23 cellular contexts compared by ENCODE assay signal in genomic region chr3:47455806-47456452, GRCh38. TPM values are rescaled to one million over a fixed set of nuclear protein-coding genes. Genes with fewer than 3 reads are reported as not detected.
A peak's percentile ranks its signal among the peaks of the same experiment; 100 is the strongest.
DNase-seq lines count a peak whose midpoint lies in the region; ATAC-seq, FAIRE-seq and TF ChIP-seq lines count a peak whose summit lies in the region.
"Had no signal": no experiment of that assay in that cellular context is flagged by ENCODE, and none has a peak within 500 bp of the region (broad histone marks: within the 10 kb centered on the region; RNA-seq: fewer than 3 reads in every experiment).

No MANE protein-coding gene starts in this region.

- H3K27ac Mint-ChIP-seq in MCF 10A (ENCODE audit: low read depth, unreplicated experiment): peak overlapping the region; percentile 90
- no peak overlapping the region for H3K27ac Mint-ChIP-seq in type B pancreatic cell
- H3K27ac Mint-ChIP-seq in HFFc6: no peak overlapping the region
- no peak overlapping the region for H3K27ac Mint-ChIP-seq in activated naive CD8-positive, alpha-beta T cell treated with anti-CD3 and anti-CD28 coated beads for 36 hours
- H3K27ac Mint-ChIP-seq: activated naive CD8-positive, alpha-beta T cell; CD4-positive, alpha-beta T cell; nephron progenitor cell had no signal

- FAIRE-seq in K562 (lab: Jason Lieb, UNC): peak; percentile 11
- FAIRE-seq: GM12891 had no signal

- H3K9me3 Mint-ChIP-seq in MCF 10A (ENCODE audit: unreplicated experiment) (no peaks in the 10 kb centered on the region), type B pancreatic cell (peaks cover 6% of the 10 kb centered on the region), HFFc6 (peaks cover 7% of the 10 kb centered on the region)
- H3K9me3 Mint-ChIP-seq in activated naive CD8-positive, alpha-beta T cell treated with anti-CD3 and anti-CD28 coated beads for 36 hours: peaks cover 5% of the 10 kb centered on the region

- no TSS peak for BruUV-seq in MCF 10A (replicated peaks; lab: Mats Ljungman, UMichigan)
- BruUV-seq in mammary epithelial cell (replicated peaks; lab: Mats Ljungman, UMichigan): no TSS peak
- BruUV-seq in K562 (replicated peaks; lab: Mats Ljungman, UMichigan): no TSS peak

- POLR2A ChIA-PET in MCF 10A (lab: Yijun Ruan, JAX): interaction anchor here (0.5 to 5.3 kb wide), 5 partner anchors 10 to 733 kb away, joined by 3 to 51 read pairs (median 4); partner anchors contain the start of gene SCAP
- POLR2A ChIA-PET in K562 (lab: Yijun Ruan, JAX): no interaction called here

- no peak for TF ChIP-seq POLR2A in K562 (conservative IDR thresholded peaks at IDR 0.05)

- H3K9me1 ChIP-seq in K562 (ENCODE audit: control insufficient read depth, insufficient read depth, low read length): no peaks in the 10 kb centered on the region

- H3K36me3 ChIP-seq in mammary epithelial cell (ENCODE audit: insufficient read depth, low read length) (no peaks in the 10 kb centered on the region), K562 (ENCODE audit: control insufficient read depth, insufficient read depth, low read length) (peaks cover 2% of the 10 kb centered on the region; the same call in 1 of the 3 replicates)

- H3K27ac ChIP-seq in mammary epithelial cell (ENCODE audit: insufficient read depth, low read depth, low read length) (no peak overlapping the region), K562 (ENCODE audit: extremely low read depth, low read depth, low read length) (no peak overlapping the region)
- H3K27ac ChIP-seq: body of pancreas, spleen had no signal

- CTCF ChIA-PET in MCF 10A (lab: Yijun Ruan, JAX): interaction anchor here (0.6 kb wide), 1 partner anchor 377 kb away, joined by 3 read pairs; no protein-coding TSS in a partner anchor
- CTCF ChIA-PET in mammary epithelial cell (lab: Charles Lee; ENCODE audit: low non-redundant PET): no interaction called here
- CTCF ChIA-PET in K562 (lab: Yijun Ruan, JAX; ENCODE audit: low intra/inter-chr PET ratio): no interaction called here

- H3K4me1 ChIP-seq in mammary epithelial cell (ENCODE audit: insufficient read depth, low read length): no peaks in the 10 kb centered on the region
- peaks cover 0 to 4% of the 10 kb centered on the region in 2 experiments; a peak in 1 of 5 replicates for H3K4me1 ChIP-seq in K562 (replicated peaks in 1 of 2; ENCODE audit: control insufficient read depth in 2 of 2, insufficient read depth in 2 of 2, low read length in 2 of 2)

- 78% methylated on average over 3 of the region's 3 CpGs for WGBS in mammary epithelial cell (ENCODE audit: low coverage, missing lambda C conversion rate)
- 72% methylated on average over 3 of the region's 3 CpGs for WGBS in K562 (ENCODE audit: insufficient coverage, low coverage, missing lambda C conversion rate)

- in situ Hi-C loops in mammary epithelial cell (cut with MboI; ENCODE audit: low sequenced_read_pairs in 2 of 2) (no loop called here), K562 (cut with MboI) (no loop called here)

- intact Hi-C loops in MCF 10A (cut with micrococcal nuclease): no loop called here
- intact Hi-C loops in mammary epithelial cell (cut with micrococcal nuclease): no loop called here
- intact Hi-C loops in K562 (cut with micrococcal nuclease): no loop called here
- intact Hi-C loops in posterior vena cava (cut with DNase I): no loop called here

- H3K36me3 Mint-ChIP-seq in MCF 10A (ENCODE audit: insufficient read depth, unreplicated experiment): peaks cover 26% of the 10 kb centered on the region
- H3K36me3 Mint-ChIP-seq in type B pancreatic cell: peaks cover 7% of the 10 kb centered on the region
- H3K36me3 Mint-ChIP-seq in HFFc6 (ENCODE audit: low read depth): peaks cover 7% of the 10 kb centered on the region
- H3K36me3 Mint-ChIP-seq in activated naive CD8-positive, alpha-beta T cell treated with anti-CD3 and anti-CD28 coated beads for 36 hours: peaks cover 19% of the 10 kb centered on the region

- H3K79me2 ChIP-seq in mammary epithelial cell (ENCODE audit: insufficient read depth, low read length): peaks cover 76% of the 10 kb centered on the region
- peaks cover 77% of the 10 kb centered on the region for H3K79me2 ChIP-seq in K562 (ENCODE audit: control insufficient read depth, insufficient read depth, low read length)

- H3K27me3 ChIP-seq in mammary epithelial cell (ENCODE audit: insufficient read depth, low read length) (no peaks in the 10 kb centered on the region), K562 (ENCODE audit: control insufficient read depth in 2 of 2, insufficient read depth in 2 of 2, low read length in 2 of 2) (no peaks in the 10 kb centered on the region)
- H3K27me3 ChIP-seq: body of pancreas, spleen had no signal

- peaks cover 2% of the 10 kb centered on the region for H4K20me1 ChIP-seq in mammary epithelial cell (ENCODE audit: insufficient read depth, low read length)
- H4K20me1 ChIP-seq in K562 (replicated peaks; ENCODE audit: control insufficient read depth, insufficient read depth, low read length): no peaks in the 10 kb centered on the region

- H3K4me2 ChIP-seq in mammary epithelial cell (ENCODE audit: insufficient read depth, low read depth, low read length): no peak overlapping the region
- no peak overlapping the region for H3K4me2 ChIP-seq in K562 (ENCODE audit: insufficient read depth, low read length)

- dilution Hi-C loops in mammary epithelial cell (cut with HindIII; ENCODE audit: low sequenced_read_pairs): no loop called here

- no peak for TF ChIP-seq EP300 in K562 (IDR thresholded peaks at IDR 0.05; ENCODE audit: low read length)

- H3K9ac ChIP-seq in mammary epithelial cell (ENCODE audit: insufficient read depth, low read length) (no peak overlapping the region), K562 (ENCODE audit: insufficient read depth in 1 of 2, low read depth in 2 of 2, low read length in 2 of 2) (no peak overlapping the region)

- no peak for TF ChIP-seq RAD21 in K562 (CRISPR knock-in tag; conservative IDR thresholded peaks at IDR 0.05 in 1 of 2, IDR thresholded peaks at IDR 0.05 in 1 of 2)

- H3K4me1 Mint-ChIP-seq in MCF 10A (ENCODE audit: insufficient read depth, unreplicated experiment) (peaks cover 14% of the 10 kb centered on the region), type B pancreatic cell (ENCODE audit: unreplicated experiment) (peaks cover 3% of the 10 kb centered on the region), HFFc6 (ENCODE audit: low read depth) (peaks cover 8% of the 10 kb centered on the region)
- H3K4me1 Mint-ChIP-seq in activated naive CD8-positive, alpha-beta T cell treated with anti-CD3 and anti-CD28 coated beads for 36 hours: peaks cover 24% of the 10 kb centered on the region
- H3K4me1 Mint-ChIP-seq: nephron progenitor cell had no signal

- DNase-seq in MCF 10A (ENCODE audit: unreplicated experiment): peak; percentile 72
- no peak for DNase-seq in mammary epithelial cell
- DNase-seq in K562 (ENCODE audit: extremely low read depth in 1 of 4, low spot score in 3 of 4): no peak
- DNase-seq in foreskin fibroblast: peak; percentile 20 to 58
- peak; percentile 4 for DNase-seq in type B pancreatic cell (ENCODE audit: extremely low spot score, unreplicated experiment)
- no peak for DNase-seq in HFFc6
- DNase-seq in posterior vena cava (ENCODE audit: low spot score): no peak
- DNase-seq in activated naive CD8-positive, alpha-beta T cell treated with anti-CD3 and anti-CD28 coated beads for 36 hours: no peak
- DNase-seq: activated CD4-positive, CD25-positive, alpha-beta regulatory T cell treated with anti-CD3 and anti-CD28 coated beads, Interleukin-2, amount 50 U/mL, for 72 hours; body of pancreas; CD4-positive, alpha-beta T cell; DMS153; H9; left colon; midbrain; NCI-H1105 treated with DMSO at 0.1 percent for 48 hours; NCI-H82; nephron progenitor cell; spleen; T1000 had no signal

- no peak for ATAC-seq in K562
- ATAC-seq: body of pancreas, left colon, Panc1 had no signal

- H2AFZ ChIP-seq in mammary epithelial cell (ENCODE audit: low read depth, low read length) (no peak overlapping the region), K562 (ENCODE audit: low read depth, low read length) (no peak overlapping the region)

- no peak overlapping the region for H3K4me3 ChIP-seq in mammary epithelial cell (replicated peaks in 1 of 3; ENCODE audit: insufficient read depth in 1 of 3, low read depth in 2 of 3, low read length in 3 of 3)
- H3K4me3 ChIP-seq in K562: no peak overlapping the region
- H3K4me3 ChIP-seq in foreskin fibroblast (ENCODE audit: low read depth in 1 of 2, low read length in 2 of 2): no peak overlapping the region
- H3K4me3 ChIP-seq: body of pancreas, spleen had no signal

- no peaks in the 10 kb centered on the region for H3K27me3 Mint-ChIP-seq in MCF 10A (ENCODE audit: insufficient read depth, unreplicated experiment)
- no peaks in the 10 kb centered on the region for H3K27me3 Mint-ChIP-seq in type B pancreatic cell
- H3K27me3 Mint-ChIP-seq in HFFc6 (ENCODE audit: insufficient read depth): peaks cover 4% of the 10 kb centered on the region
- no peaks in the 10 kb centered on the region for H3K27me3 Mint-ChIP-seq in activated naive CD8-positive, alpha-beta T cell treated with anti-CD3 and anti-CD28 coated beads for 36 hours
- H3K27me3 Mint-ChIP-seq: activated naive CD8-positive, alpha-beta T cell; CD4-positive, alpha-beta T cell had no signal

- H3K4me3 Mint-ChIP-seq in MCF 10A (ENCODE audit: unreplicated experiment) (no peak overlapping the region), type B pancreatic cell (no peak overlapping the region), HFFc6 (no peak overlapping the region)
- no peak overlapping the region for H3K4me3 Mint-ChIP-seq in activated naive CD8-positive, alpha-beta T cell treated with anti-CD3 and anti-CD28 coated beads for 36 hours
- H3K4me3 Mint-ChIP-seq: activated naive CD8-positive, alpha-beta T cell; CD4-positive, alpha-beta T cell; H9; nephron progenitor cell had no signal

- H3K9me3 ChIP-seq in mammary epithelial cell (replicated peaks; ENCODE audit: insufficient read depth, low read length): no peaks in the 10 kb centered on the region
- no peaks in the 10 kb centered on the region for H3K9me3 ChIP-seq in K562 (replicated peaks; ENCODE audit: control insufficient read depth, insufficient read depth, low read depth, low read length)
- H3K9me3 ChIP-seq: body of pancreas had no signal

- TF ChIP-seq CTCF in MCF 10A (IDR thresholded peaks at IDR 0.05; ENCODE audit: unreplicated experiment) (no peak), mammary epithelial cell (conservative IDR thresholded peaks at IDR 0.05 in 1 of 2, IDR thresholded peaks at IDR 0.05 in 1 of 2; ENCODE audit: extremely low read depth in 1 of 2, insufficient read depth in 1 of 2, low read depth in 1 of 2, low read length in 2 of 2) (no peak), K562 (IDR thresholded peaks at IDR 0.05 in 2 of 3, conservative IDR thresholded peaks at IDR 0.05 in 1 of 3; ENCODE audit: insufficient read depth in 2 of 3, low read depth in 1 of 3, low read length in 3 of 3) (no peak), foreskin fibroblast (IDR thresholded peaks at IDR 0.05; ENCODE audit: low read depth, low read length) (no peak), type B pancreatic cell (conservative IDR thresholded peaks at IDR 0.05) (no peak), HFFc6 (IDR thresholded peaks at IDR 0.05) (no peak)

RNA-seq across cellular contexts. Expression of gene SCAP, which starts 19.8 kb away (rescaled TPM):
- total RNA-seq in MCF 10A (2022): 84.3 and 87.8 TPM in 2 replicates
- total RNA-seq in mammary epithelial cell: 10 to 100 TPM; 72.5 to 75.4 TPM
- 31.8 TPM for polyA plus RNA-seq in mammary epithelial cell
- polyA minus RNA-seq in mammary epithelial cell: 154 TPM
- total RNA-seq in K562 (2011; cell fraction: chromatin; rRNA removed; ENCODE audit: low replicate concordance): 248 and 515 TPM in 2 replicates
- 301 and 313 TPM in 2 replicates for total RNA-seq in K562 (2011; cell fraction: nucleolus; rRNA removed)
- total RNA-seq in K562 (2011; cell fraction: nucleoplasm; rRNA removed): 253 and 254 TPM in 2 replicates
- 60.7 and 87.6 TPM in 2 replicates for total RNA-seq in K562 (2014; rRNA removed)
- total RNA-seq in K562 (2014; rRNA removed; fragmentation: Illumina TruSeq; extraction: Trizol): 29.7 and 37.8 TPM in 2 replicates
- 34.6 and 36.5 TPM in 2 replicates for total RNA-seq in K562 (2015; rRNA removed; fragmentation: Illumina TruSeq; extraction: Trizol)
- total RNA-seq in K562 (2021): 97.1 and 104 TPM in 2 replicates
- 31.3 and 55.8 TPM in 2 replicates for polyA plus RNA-seq in K562 (2011; rRNA removed)
- 39.6 and 62.6 TPM in 2 replicates for polyA plus RNA-seq in K562 (2011; cell fraction: cytosol; rRNA removed)
- polyA plus RNA-seq in K562 (2011; cell fraction: nucleus; rRNA removed): 124 and 159 TPM in 2 replicates
- 68.9 and 85.0 TPM in 2 replicates for polyA plus RNA-seq in K562 (2012)
- polyA plus RNA-seq in K562 (2014; fragmentation: Illumina TruSeq; extraction: Trizol): 48.2 and 61.1 TPM in 2 replicates
- 1 to 10 TPM; 2.6 to 3.2 TPM for polyA plus RNA-seq in K562 (2014; fragmentation: Nextera tagmentation; extraction: Ambion mirVana)
- 43.7 and 47.9 TPM in 2 replicates for polyA plus RNA-seq in K562 (2014; rRNA removed)
- polyA minus RNA-seq in K562 (2011; rRNA and poly(A)+ RNA removed): 74.0 and 80.8 TPM in 2 replicates
- 83.2 and 91.7 TPM in 2 replicates for polyA minus RNA-seq in K562 (2011; cell fraction: cytosol; rRNA and poly(A)+ RNA removed)
- polyA minus RNA-seq in K562 (2011; cell fraction: nucleus; rRNA and poly(A)+ RNA removed): 53.2 and 90.0 TPM in 2 replicates
- total RNA-seq in type B pancreatic cell (ENCODE audit: low replicate concordance): 77.5 and 106 TPM in 2 replicates
- 10 to 100 TPM; 48.3 to 63.3 (median 54.9) TPM for total RNA-seq in HFFc6 (2021; fragmentation: NEBNext Ultra II Directional; extraction: Animal tissue kit (Norgen Biotek cat#: 25700))
- 10 to 100 TPM; 49.8 to 50.8 TPM for total RNA-seq in posterior vena cava
- 10 to 100 TPM; 58.3 to 58.4 TPM for total RNA-seq in activated naive CD8-positive, alpha-beta T cell treated with anti-CD3 and anti-CD28 coated beads for 36 hours

RNA-seq across cellular contexts. Expression of gene ELP6, which starts 57.6 kb away (rescaled TPM):
- total RNA-seq in MCF 10A (2022) (32.5 and 33.5 TPM in 2 replicates), mammary epithelial cell (10 to 100 TPM; 22.3 to 38.2 TPM), K562 (2014; rRNA removed) (76.9 and 81.2 TPM in 2 replicates), K562 (2014; rRNA removed; fragmentation: Illumina TruSeq; extraction: Trizol) (70.8 and 83.3 TPM in 2 replicates), K562 (2015; rRNA removed; fragmentation: Illumina TruSeq; extraction: Trizol) (79.4 and 82.9 TPM in 2 replicates), K562 (2021) (76.9 and 77.0 TPM in 2 replicates), type B pancreatic cell (ENCODE audit: low replicate concordance) (25.1 and 51.3 TPM in 2 replicates), posterior vena cava (10 to 100 TPM; 15.1 to 20.5 TPM)
- polyA plus RNA-seq in mammary epithelial cell (68.1 TPM), K562 (2011; rRNA removed) (166 and 198 TPM in 2 replicates), K562 (2014; fragmentation: Illumina TruSeq; extraction: Trizol) (77.7 and 80.1 TPM in 2 replicates), K562 (2014; fragmentation: Nextera tagmentation; extraction: Ambion mirVana) (100 to 1,000 TPM in 1 of 2 experiments, 10 to 100 TPM in 1; 86.1 to 136 TPM), K562 (2014; rRNA removed) (104 and 123 TPM in 2 replicates)
- polyA minus RNA-seq in mammary epithelial cell: 70.4 TPM
- 150 and 300 TPM in 2 replicates for total RNA-seq in K562 (2011; cell fraction: chromatin; rRNA removed; ENCODE audit: low replicate concordance)
- total RNA-seq in K562 (2011; cell fraction: nucleolus; rRNA removed): 278 and 303 TPM in 2 replicates
- total RNA-seq in K562 (2011; cell fraction: nucleoplasm; rRNA removed): 246 and 254 TPM in 2 replicates
- polyA plus RNA-seq in K562 (2011; cell fraction: cytosol; rRNA removed): 146 and 171 TPM in 2 replicates
- polyA plus RNA-seq in K562 (2011; cell fraction: nucleus; rRNA removed): 119 and 128 TPM in 2 replicates
- polyA plus RNA-seq in K562 (2012): 60.3 and 72.1 TPM in 2 replicates
- polyA minus RNA-seq in K562 (2011; rRNA and poly(A)+ RNA removed): 111 and 112 TPM in 2 replicates
- 39.2 and 49.7 TPM in 2 replicates for polyA minus RNA-seq in K562 (2011; cell fraction: cytosol; rRNA and poly(A)+ RNA removed)
- 104 and 153 TPM in 2 replicates for polyA minus RNA-seq in K562 (2011; cell fraction: nucleus; rRNA and poly(A)+ RNA removed)
- total RNA-seq in HFFc6 (2021; fragmentation: NEBNext Ultra II Directional; extraction: Animal tissue kit (Norgen Biotek cat#: 25700)): 10 to 100 TPM; 30.4 to 36.2 (median 34.5) TPM
- total RNA-seq in activated naive CD8-positive, alpha-beta T cell treated with anti-CD3 and anti-CD28 coated beads for 36 hours: 10 to 100 TPM; 49.2 to 51.4 TPM

Comparison
In these comparisons a context has a peak if more than half of its experiments do, and no peak if none do; other contexts are left out.
1. DNase-seq: peak in MCF 10A (single experiment), foreskin fibroblast (2 of 2) and type B pancreatic cell (single experiment); none in mammary epithelial cell (single experiment), K562 (0 of 4), HFFc6 (single experiment), posterior vena cava (single experiment) and activated naive CD8-positive, alpha-beta T cell treated with anti-CD3 and anti-CD28 coated beads for 36 hours (single experiment).